ENCODE assay signal across 8 cellular contexts in genomic region chr1:11680270-11681070, GRCh38. TPM values are rescaled to one million over a fixed set of nuclear protein-coding genes. Genes with fewer than 3 reads are reported as not detected.
A peak's percentile ranks its signal among the peaks of the same experiment; 100 is the strongest.
DNase-seq lines count a peak whose midpoint lies in the region; ATAC-seq and TF ChIP-seq lines count a peak whose summit lies in the region.

No MANE protein-coding gene starts in this region.

- H3K4me1 Mint-ChIP-seq in WTC11 (peaks cover 55% of the 10 kb centered on the region), glutamatergic neuron (ENCODE audit: low read depth, unreplicated experiment) (peaks cover 21% of the 10 kb centered on the region)

- DNase-seq in WTC11 (ENCODE audit: low spot score) = no peak
- DNase-seq in glutamatergic neuron = peak; percentile 30
- DNase-seq in iPS-NIHi7 (ENCODE audit: extremely low spot score) = no peak

- peaks cover 9% of the 10 kb centered on the region for H3K4me1 ChIP-seq in ACC112 (ENCODE audit: control insufficient read depth, insufficient read depth, low read length, unreplicated experiment)
- H3K4me1 ChIP-seq in rectal smooth muscle tissue (ENCODE audit: control insufficient read depth, insufficient read depth, low read length) = no peaks in the 10 kb centered on the region

- peak overlapping the region; percentile 80 for H2AFZ ChIP-seq in ACC112 (ENCODE audit: low read length, unreplicated experiment)

- H3K27me3 ChIP-seq in ACC112 (ENCODE audit: insufficient read depth, low read length) = no peaks in the 10 kb centered on the region
- no peaks in the 10 kb centered on the region for H3K27me3 ChIP-seq in rectal smooth muscle tissue (ENCODE audit: control insufficient read depth, insufficient read depth, low read length)

- TF ChIP-seq CTCF in WTC11 (IDR thresholded peaks at IDR 0.05) (no peak), glutamatergic neuron (IDR thresholded peaks at IDR 0.05; ENCODE audit: partially characterized antibody, unreplicated experiment) (no peak)

- ATAC-seq in GM18873 (IDR thresholded peaks at IDR 0.05; ENCODE audit: low FRiP score, unreplicated experiment) = peak; percentile 15
- peak; percentile 16 for ATAC-seq in HG03139 (IDR thresholded peaks at IDR 0.05; ENCODE audit: unreplicated experiment)
- ATAC-seq in WTC11 = no peak
- ATAC-seq in HG02970 (IDR thresholded peaks at IDR 0.05; ENCODE audit: low FRiP score, unreplicated experiment) = no peak

- H3K27me3 Mint-ChIP-seq in WTC11 (ENCODE audit: low read depth) (no peaks in the 10 kb centered on the region), glutamatergic neuron (ENCODE audit: unreplicated experiment) (no peaks in the 10 kb centered on the region)

- peak overlapping the region; percentile 55 for H3K27ac ChIP-seq in ACC112 (ENCODE audit: low read depth, low read length)
- peak overlapping the region; percentile 81 for H3K27ac ChIP-seq in rectal smooth muscle tissue (ENCODE audit: low read depth, low read length)

- peak overlapping the region; percentile 83 for H3K4me3 Mint-ChIP-seq in WTC11
- peak overlapping the region; percentile 83 for H3K4me3 Mint-ChIP-seq in glutamatergic neuron (ENCODE audit: unreplicated experiment)

- H3K36me3 Mint-ChIP-seq in WTC11 (peaks cover 34% of the 10 kb centered on the region), glutamatergic neuron (ENCODE audit: unreplicated experiment) (no peaks in the 10 kb centered on the region)

- no peaks in the 10 kb centered on the region for H3K79me2 ChIP-seq in ACC112 (ENCODE audit: control insufficient read depth, insufficient read depth, low read length, unreplicated experiment)

- POLR2A ChIA-PET in WTC11 (lab: Charles Lee) = interaction anchor here (1.4 to 3.0 kb wide), 3 partner anchors 11 to 55 kb away, joined by 3 to 52 read pairs (median 16); partner anchors contain the start of genes AGTRAP, DRAXIN and FBXO6

- H3K27ac Mint-ChIP-seq in WTC11 (peak overlapping the region; percentile 88), glutamatergic neuron (ENCODE audit: unreplicated experiment) (peak overlapping the region; percentile 52)

- CTCF ChIA-PET in WTC11 (lab: Charles Lee) = interaction anchor here (2.2 to 2.5 kb wide), 4 partner anchors 10 to 56 kb away, joined by 9 to 29 read pairs (median 16); partner anchors contain the start of genes AGTRAP and DRAXIN

- H3K9me3 Mint-ChIP-seq in WTC11 (no peaks in the 10 kb centered on the region), glutamatergic neuron (ENCODE audit: unreplicated experiment) (peaks cover 8% of the 10 kb centered on the region)

- H3K36me3 ChIP-seq in ACC112 (ENCODE audit: insufficient read depth, low read length) (no peaks in the 10 kb centered on the region), rectal smooth muscle tissue (ENCODE audit: control insufficient read depth, insufficient read depth, low read length) (peaks cover 5% of the 10 kb centered on the region)

- peak overlapping the region; percentile 98 for H3K4me3 ChIP-seq in ACC112 (ENCODE audit: low read depth, low read length)
- H3K4me3 ChIP-seq in rectal smooth muscle tissue (ENCODE audit: low read length) = peak overlapping the region; percentile 77

- H3K9ac ChIP-seq in rectal smooth muscle tissue (ENCODE audit: low read length) = peak overlapping the region; percentile 19

TF ChIP-seq in WTC11, 78 proteins besides CTCF, POLR2A, EP300 and RAD21 (continues in another document):
- TF ChIP-seq IRF1 (CRISPR knock-in tag; IDR thresholded peaks at IDR 0.05) (no peak), SMAD3 (CRISPR knock-in tag; IDR thresholded peaks at IDR 0.05; ENCODE audit: borderline replicate concordance) (peak; percentile 64; the same call in 1 of the 2 replicates), ZNF281 (CRISPR knock-in tag; IDR thresholded peaks at IDR 0.05) (peak; percentile 29; the same call in 1 of the 2 replicates), TP53 (CRISPR knock-in tag; IDR thresholded peaks at IDR 0.05) (peak; percentile 71; the same call in 1 of the 2 replicates), ZNF671 (CRISPR knock-in tag; IDR thresholded peaks at IDR 0.05) (no peak), EMX1 (CRISPR knock-in tag; IDR thresholded peaks at IDR 0.05) (no peak), NR3C1 (CRISPR knock-in tag; conservative IDR thresholded peaks at IDR 0.05; ENCODE audit: low read depth) (0 out of 2 replicates have a peak, but pooled peaks have one; percentile 60), RELA (CRISPR knock-in tag; IDR thresholded peaks at IDR 0.05; ENCODE audit: borderline replicate concordance) (no peak), ZNF219 (CRISPR knock-in tag; IDR thresholded peaks at IDR 0.05; ENCODE audit: borderline replicate concordance) (0 out of 2 replicates have a peak, but pooled peaks have one; percentile 27), ELF4 (CRISPR knock-in tag; IDR thresholded peaks at IDR 0.05; ENCODE audit: low read depth) (no peak), ZNF423 (CRISPR knock-in tag; IDR thresholded peaks at IDR 0.05) (no peak), STAT6 (CRISPR knock-in tag; conservative IDR thresholded peaks at IDR 0.05; ENCODE audit: low read depth) (no peak), OVOL2 (CRISPR knock-in tag; IDR thresholded peaks at IDR 0.05; ENCODE audit: borderline replicate concordance) (no peak)

RNA-seq across cellular contexts. Expression of gene MAD2L2, which starts 0.5 kb away (rescaled TPM):
- total RNA-seq in WTC11 (2021) (283 to 312 TPM (median 305 TPM) in 3 replicates), glutamatergic neuron (ENCODE audit: unreplicated experiment) (90.2 TPM)

RNA-seq across cellular contexts. Expression of gene DRAXIN, which starts 11.0 kb away (rescaled TPM):
- total RNA-seq in WTC11 (2021) = 12.0 to 13.4 TPM (median 13.3 TPM) in 3 replicates
- 111 TPM for total RNA-seq in glutamatergic neuron (ENCODE audit: unreplicated experiment)

RNA-seq across cellular contexts. Expression of gene FBXO6, which starts 16.5 kb away (rescaled TPM):
- 0.74 to 1.3 TPM (median 1.1 TPM) in 3 replicates for total RNA-seq in WTC11 (2021)
- total RNA-seq in glutamatergic neuron (ENCODE audit: unreplicated experiment) = 1.3 TPM

RNA-seq across cellular contexts. Expression of gene FBXO44, which starts 25.8 kb away (rescaled TPM):
- total RNA-seq in WTC11 (2021) (34.9 to 45.6 TPM (median 40.6 TPM) in 3 replicates), glutamatergic neuron (ENCODE audit: unreplicated experiment) (51.7 TPM)

RNA-seq across cellular contexts. Expression of gene FBXO2, which starts 26.2 kb away (rescaled TPM):
- total RNA-seq in WTC11 (2021) (58.2 to 68.2 TPM (median 63.7 TPM) in 3 replicates), glutamatergic neuron (ENCODE audit: unreplicated experiment) (22.2 TPM)

Comparison
In these comparisons a context has a peak if more than half of its experiments do, and no peak if none do; other contexts are left out.
1. ATAC-seq: peak in GM18873 (single experiment) and HG03139 (single experiment); none in WTC11 (single experiment) and HG02970 (single experiment).